In genomic region chr22:41603873-41604332, GRCh38 we compare ENCODE assay signal across 9 cellular contexts. TPM values are rescaled to one million over a fixed set of nuclear protein-coding genes. Genes with fewer than 3 reads are reported as not detected.
A peak's percentile ranks its signal among the peaks of the same experiment; 100 is the strongest.
DNase-seq lines count a peak whose midpoint lies in the region; ATAC-seq and TF ChIP-seq lines count a peak whose summit lies in the region.
"Had no signal": no experiment of that assay in that cellular context is flagged by ENCODE, and none has a peak within 500 bp of the region (broad histone marks: within the 10 kb centered on the region; RNA-seq: fewer than 3 reads in every experiment).

No MANE protein-coding gene starts in this region.

- H3K9me3 ChIP-seq in naive thymus-derived CD4-positive, alpha-beta T cell (ENCODE audit: control insufficient read depth in 2 of 3, low read length in 3 of 3), result no peaks in the 10 kb centered on the region

- H3K36me3 ChIP-seq in naive thymus-derived CD4-positive, alpha-beta T cell (ENCODE audit: control insufficient read depth in 2 of 3, insufficient read depth in 3 of 3, low read length in 3 of 3), result peaks cover 0 to 56% (median 0%) of the 10 kb centered on the region in 3 experiments

- H3K4me3 Mint-ChIP-seq in activated CD4-positive, alpha-beta T cell treated with anti-CD3 and anti-CD28 coated beads, Interleukin-2, amount 10 ng/mL, durations not matched to agents 24 days and 14 days, result no peak overlapping the region
- H3K4me3 Mint-ChIP-seq in naive thymus-derived CD4-positive, alpha-beta T cell, result peak overlapping the region in 1 of 10 donors; percentile 17

- no peaks in the 10 kb centered on the region for H3K27me3 ChIP-seq in naive thymus-derived CD4-positive, alpha-beta T cell (ENCODE audit: control insufficient read depth in 2 of 2, insufficient read depth in 2 of 2, low read length in 2 of 2)

- no peak overlapping the region for H3K4me3 ChIP-seq in naive thymus-derived CD4-positive, alpha-beta T cell (ENCODE audit: low read length)
- H3K4me3 ChIP-seq in coronary artery, result no peak overlapping the region
- H3K4me3 ChIP-seq: smooth muscle cell had no signal

- peaks cover 0 to 19% of the 10 kb centered on the region in 2 donors for H3K4me1 ChIP-seq in naive thymus-derived CD4-positive, alpha-beta T cell (ENCODE audit: control insufficient read depth in 2 of 2, insufficient read depth in 2 of 2, low read length in 2 of 2)

- H3K36me3 Mint-ChIP-seq in activated CD4-positive, alpha-beta T cell treated with anti-CD3 and anti-CD28 coated beads, Interleukin-2, amount 10 ng/mL, durations not matched to agents 24 days and 14 days (ENCODE audit: low read depth), result peaks cover 75% of the 10 kb centered on the region
- peaks cover 17 to 56% (median 19%) of the 10 kb centered on the region in 5 donors for H3K36me3 Mint-ChIP-seq in naive thymus-derived CD4-positive, alpha-beta T cell

- DNase-seq in activated CD4-positive, alpha-beta T cell treated with anti-CD3 and anti-CD28 coated beads, Interleukin-2, amount 10 ng/mL, durations not matched to agents 24 days and 14 days, result peak; percentile 89
- peak in 8 of 9 donors; percentile 12 to 68 (median 36) for DNase-seq in naive thymus-derived CD4-positive, alpha-beta T cell
- DNase-seq in coronary artery (ENCODE audit: low spot score), result no peak
- no peak for DNase-seq in NCI-H1694 (lab: John Stamatoyannopoulos, UW)
- no peak for DNase-seq in NCI-H2029 treated with DMSO at 0.1 percent for 48 hours (lab: John Stamatoyannopoulos, UW)

- H3K27me3 Mint-ChIP-seq in activated CD4-positive, alpha-beta T cell treated with anti-CD3 and anti-CD28 coated beads, Interleukin-2, amount 10 ng/mL, durations not matched to agents 24 days and 14 days, result peaks cover 5% of the 10 kb centered on the region
- H3K27me3 Mint-ChIP-seq in naive thymus-derived CD4-positive, alpha-beta T cell, result peaks cover 0 to 11% (median 0%) of the 10 kb centered on the region in 5 donors

- ATAC-seq in GM18502 (IDR thresholded peaks at IDR 0.05; ENCODE audit: poor library complexity, unreplicated experiment), result peak; percentile 81
- ATAC-seq in HG02981 (IDR thresholded peaks at IDR 0.05; ENCODE audit: unreplicated experiment), result peak; percentile 86
- peak; percentile 96 for ATAC-seq in naive thymus-derived CD4-positive, alpha-beta T cell
- ATAC-seq in GM19328 (IDR thresholded peaks at IDR 0.05; ENCODE audit: unreplicated experiment), result no peak

- no peak for TF ChIP-seq CTCF in coronary artery (IDR thresholded peaks at IDR 0.05)

- CTCF ChIA-PET in naive thymus-derived CD4-positive, alpha-beta T cell (lab: Charles Lee), result interaction anchor here (1.1 kb wide), 1 partner anchor 201 kb away, joined by 3 read pairs; no protein-coding TSS in a partner anchor

- H3K4me1 Mint-ChIP-seq in activated CD4-positive, alpha-beta T cell treated with anti-CD3 and anti-CD28 coated beads, Interleukin-2, amount 10 ng/mL, durations not matched to agents 24 days and 14 days, result peaks cover 32% of the 10 kb centered on the region
- H3K4me1 Mint-ChIP-seq in naive thymus-derived CD4-positive, alpha-beta T cell, result peaks cover 13 to 37% (median 21%) of the 10 kb centered on the region in 7 donors

- peak overlapping the region; percentile 74 for H3K27ac Mint-ChIP-seq in activated CD4-positive, alpha-beta T cell treated with anti-CD3 and anti-CD28 coated beads, Interleukin-2, amount 10 ng/mL, durations not matched to agents 24 days and 14 days
- H3K27ac Mint-ChIP-seq in naive thymus-derived CD4-positive, alpha-beta T cell, result peak overlapping the region in 8 of 9 donors; percentile 18 to 73 (median 47)

- H3K9me3 Mint-ChIP-seq in activated CD4-positive, alpha-beta T cell treated with anti-CD3 and anti-CD28 coated beads, Interleukin-2, amount 10 ng/mL, durations not matched to agents 24 days and 14 days, result no peaks in the 10 kb centered on the region
- no peaks in the 10 kb centered on the region for H3K9me3 Mint-ChIP-seq in naive thymus-derived CD4-positive, alpha-beta T cell

- intact Hi-C loops in activated CD4-positive, alpha-beta T cell treated with anti-CD3 and anti-CD28 coated beads, Interleukin-2, amount 10 ng/mL, durations not matched to agents 24 days and 14 days (cut with micrococcal nuclease), result loop anchor here (1.0 to 5.0 kb wide), 3 partner anchors 13 to 62 kb away; partner anchors contain the start of genes DESI1, POLR3H and XRCC6
- intact Hi-C loops in naive thymus-derived CD4-positive, alpha-beta T cell (cut with micrococcal nuclease), result loop anchor here in 1 of 2 donors (1.0 to 2.0 kb wide), 2 partner anchors 15 kb away; partner anchors contain the start of gene PMM1

- POLR2A ChIA-PET in naive thymus-derived CD4-positive, alpha-beta T cell (lab: Charles Lee), result interaction anchor here (0.8 to 0.9 kb wide), 3 partner anchors 14 to 38 kb away, joined by 3 to 4 read pairs (median 3); partner anchors contain the start of gene PMM1

- H3K27ac ChIP-seq in naive thymus-derived CD4-positive, alpha-beta T cell (ENCODE audit: low read depth, low read length), result no peak overlapping the region
- no peak overlapping the region for H3K27ac ChIP-seq in coronary artery

RNA-seq across cellular contexts. Expression of gene PMM1, which starts 14.3 kb away (rescaled TPM):
- 19.7 and 23.1 TPM in 2 replicates for total RNA-seq in activated CD4-positive, alpha-beta T cell treated with anti-CD3 and anti-CD28 coated beads, Interleukin-2, amount 10 ng/mL, durations not matched to agents 24 days and 14 days
- total RNA-seq in naive thymus-derived CD4-positive, alpha-beta T cell, result 10 to 100 TPM; 22.5 to 34.3 (median 26.9) TPM
- polyA plus RNA-seq in naive thymus-derived CD4-positive, alpha-beta T cell, result 10 to 100 TPM; 40.7 to 42.8 TPM

RNA-seq across cellular contexts. Expression of gene DESI1, which starts 16.9 kb away (rescaled TPM):
- 82.2 and 84.9 TPM in 2 replicates for total RNA-seq in activated CD4-positive, alpha-beta T cell treated with anti-CD3 and anti-CD28 coated beads, Interleukin-2, amount 10 ng/mL, durations not matched to agents 24 days and 14 days
- 10 to 100 TPM; 17.4 to 45.7 (median 24.5) TPM for total RNA-seq in naive thymus-derived CD4-positive, alpha-beta T cell
- polyA plus RNA-seq in naive thymus-derived CD4-positive, alpha-beta T cell, result 10 to 100 TPM; 10.9 to 14.4 TPM

RNA-seq across cellular contexts. Expression of gene XRCC6, which starts 17.2 kb away (rescaled TPM):
- total RNA-seq in activated CD4-positive, alpha-beta T cell treated with anti-CD3 and anti-CD28 coated beads, Interleukin-2, amount 10 ng/mL, durations not matched to agents 24 days and 14 days, result 400 and 414 TPM in 2 replicates
- total RNA-seq in naive thymus-derived CD4-positive, alpha-beta T cell, result 100 to 1,000 TPM; 139 to 270 (median 160) TPM
- polyA plus RNA-seq in naive thymus-derived CD4-positive, alpha-beta T cell, result 100 to 1,000 TPM; 458 to 542 TPM

RNA-seq across cellular contexts. Expression of gene CSDC2, which starts 43.1 kb away (rescaled TPM):
- not detected in 2 replicates for total RNA-seq in activated CD4-positive, alpha-beta T cell treated with anti-CD3 and anti-CD28 coated beads, Interleukin-2, amount 10 ng/mL, durations not matched to agents 24 days and 14 days
- not detected for total RNA-seq in naive thymus-derived CD4-positive, alpha-beta T cell
- polyA plus RNA-seq in naive thymus-derived CD4-positive, alpha-beta T cell, result not detected

RNA-seq across cellular contexts. Expression of gene POLR3H, which starts 59.6 kb away (rescaled TPM):
- total RNA-seq in activated CD4-positive, alpha-beta T cell treated with anti-CD3 and anti-CD28 coated beads, Interleukin-2, amount 10 ng/mL, durations not matched to agents 24 days and 14 days, result 49.2 and 50.6 TPM in 2 replicates
- 10 to 100 TPM; 21.7 to 59.6 (median 28.5) TPM for total RNA-seq in naive thymus-derived CD4-positive, alpha-beta T cell
- 10 to 100 TPM; 24.2 to 32.2 TPM for polyA plus RNA-seq in naive thymus-derived CD4-positive, alpha-beta T cell

Comparison
In these comparisons a context has a peak if more than half of its experiments do, and no peak if none do; other contexts are left out.
1. DNase-seq: peak in activated CD4-positive, alpha-beta T cell treated with anti-CD3 and anti-CD28 coated beads, Interleukin-2, amount 10 ng/mL, durations not matched to agents 24 days and 14 days (single experiment) and naive thymus-derived CD4-positive, alpha-beta T cell (8 of 9); none in coronary artery (single experiment), NCI-H1694 (single experiment) and NCI-H2029 treated with DMSO at 0.1 percent for 48 hours (single experiment).